In genomic region chr6:105795913-105796517, GRCh38 we compare ENCODE assay signal across 16 cellular contexts.
DNase-seq lines count a peak whose midpoint lies in the region; ATAC-seq and TF ChIP-seq lines count a peak whose summit lies in the region.
"Had no signal": no experiment of that assay in that cellular context is flagged by ENCODE, and none has a peak within 500 bp of the region (broad histone marks: within the 10 kb centered on the region; RNA-seq: fewer than 3 reads in every experiment).

No MANE protein-coding gene starts in this region.

- no peak overlapping the region for H3K4me3 ChIP-seq in epithelial cell of esophagus (ENCODE audit: low read length)
- H3K4me3 ChIP-seq in skin epidermis: no peak overlapping the region
- H3K4me3 ChIP-seq: breast epithelium, SK-N-MC had no signal

- in situ Hi-C loops in G401 (cut with HindIII; ENCODE audit: low sequenced_read_pairs): no loop called here

- TF ChIP-seq CTCF in epithelial cell of esophagus (IDR thresholded peaks at IDR 0.05; ENCODE audit: insufficient read depth, low read depth, low read length, missing control alignments): no peak

- no peak for ATAC-seq in GM21737 (IDR thresholded peaks at IDR 0.05; ENCODE audit: unreplicated experiment)
- ATAC-seq: right cardiac atrium had no signal

- peak; percentile 13 for DNase-seq in G401 (ENCODE audit: low spot score)
- DNase-seq in M059J (ENCODE audit: low read depth): peak; percentile 72
- peak; percentile 60 for DNase-seq in epithelial cell of esophagus (ENCODE audit: low read depth)
- no peak for DNase-seq in stimulated activated CD4-positive, alpha-beta T cell treated with anti-CD3 and anti-CD28 coated beads, Interleukin-2, amount 100 ng/mL, for 48 hours
- no peak for DNase-seq in DMS114 treated with DMSO at 0.1 percent for 48 hours (lab: John Stamatoyannopoulos, UW; ENCODE audit: unreplicated experiment)
- DNase-seq: activated B cell treated with CpG ODN at 0.5 μM for 24 hours; activated effector memory CD4-positive, alpha-beta T cell treated with anti-CD3 and anti-CD28 coated beads, Interleukin-2, amount 50 U/mL, for 16 hours; CD4-positive, alpha-beta memory T cell; NCI-H1930; NK-92 treated with Interleukin-12 subunit alpha and Interleukin-12 subunit beta, amount 100 ng/mL, for 24 hours; right cardiac atrium; substantia nigra had no signal

- peak overlapping the region in 12 of 21 experiments; percentile 9 to 64 (median 40) for H3K27ac ChIP-seq in skin epidermis
- H3K27ac ChIP-seq: SK-N-MC had no signal

Comparison
In these comparisons a context has a peak if more than half of its experiments do, and no peak if none do; other contexts are left out.
1. DNase-seq: peak in G401 (single experiment), M059J (single experiment) and epithelial cell of esophagus (single experiment); none in stimulated activated CD4-positive, alpha-beta T cell treated with anti-CD3 and anti-CD28 coated beads, Interleukin-2, amount 100 ng/mL, for 48 hours (0 of 2) and DMS114 treated with DMSO at 0.1 percent for 48 hours (single experiment).